16 cellular contexts compared by ENCODE assay signal in genomic region chr2:20496942-20497341, GRCh38.
"Had no signal": no experiment of that assay in that cellular context is flagged by ENCODE, and none has a peak within 500 bp of the region (broad histone marks: within the 10 kb centered on the region; RNA-seq: fewer than 3 reads in every experiment).

No MANE protein-coding gene starts in this region.

- H3K9me3 Mint-ChIP-seq: activated CD8-positive, alpha-beta T cell treated with anti-CD3 and anti-CD28 coated beads for 36 hours; activated naive CD4-positive, alpha-beta T cell treated with anti-CD3 and anti-CD28 coated beads, Interleukin-2, amount 50 U/mL, for 72 hours; natural killer cell had no signal

- H3K9me3 ChIP-seq: colonic mucosa, tibial artery had no signal

- DNase-seq: activated CD4-positive, alpha-beta T cell treated with anti-CD3 and anti-CD28 coated beads for 4 hours; activated CD8-positive, alpha-beta memory T cell treated with anti-CD3 and anti-CD28 coated beads, Interleukin-2, amount 50 U/mL, for 4 hours; activated CD8-positive, alpha-beta T cell treated with anti-CD3 and anti-CD28 coated beads for 36 hours; activated effector memory CD4-positive, alpha-beta T cell treated with anti-CD3 and anti-CD28 coated beads, Interleukin-2, amount 50 U/mL, for 16 hours; activated T-cell treated with anti-CD3 and anti-CD28 coated beads, Interleukin-2, amount 50 U/mL, for 48 hours; amniotic stem cell; caudate nucleus; colonic mucosa; natural killer cell; SIG-M5; stimulated activated CD4-positive, alpha-beta T cell treated with anti-CD3 and anti-CD28 coated beads, Interleukin-15, amount 100 ng/mL, for 24 hours; stimulated activated CD4-positive, alpha-beta T cell treated with anti-CD3 and anti-CD28 coated beads, Interleukin-4, amount 100 ng/mL, for 24 hours; T-helper 2 cell; tibial artery had no signal

- H3K4me1 ChIP-seq: colonic mucosa had no signal

- H3K27ac Mint-ChIP-seq: activated CD8-positive, alpha-beta T cell treated with anti-CD3 and anti-CD28 coated beads for 36 hours; activated naive CD4-positive, alpha-beta T cell treated with anti-CD3 and anti-CD28 coated beads, Interleukin-2, amount 50 U/mL, for 72 hours; natural killer cell had no signal

- H3K27me3 Mint-ChIP-seq: activated CD8-positive, alpha-beta T cell treated with anti-CD3 and anti-CD28 coated beads for 36 hours had no signal

- H3K4me1 Mint-ChIP-seq: natural killer cell had no signal

- H3K4me3 ChIP-seq: colonic mucosa, tibial artery had no signal

- H3K36me3 Mint-ChIP-seq: activated naive CD4-positive, alpha-beta T cell treated with anti-CD3 and anti-CD28 coated beads, Interleukin-2, amount 50 U/mL, for 72 hours; natural killer cell had no signal

- ATAC-seq: activated CD8-positive, alpha-beta T cell treated with anti-CD3 and anti-CD28 coated beads for 36 hours; activated naive CD4-positive, alpha-beta T cell treated with anti-CD3 and anti-CD28 coated beads, Interleukin-2, amount 50 U/mL, for 72 hours; left lobe of liver; natural killer cell had no signal

- H3K27me3 ChIP-seq: colonic mucosa, tibial artery had no signal

- H3K36me3 ChIP-seq: colonic mucosa, tibial artery had no signal

- H3K27ac ChIP-seq: colonic mucosa, tibial artery had no signal

- H3K4me3 Mint-ChIP-seq: activated CD8-positive, alpha-beta T cell treated with anti-CD3 and anti-CD28 coated beads for 36 hours; natural killer cell had no signal
